Comparison of ENCODE assay signal across 10 cellular contexts in genomic region chr5:50501510-50502209, GRCh38.
DNase-seq lines count a peak whose midpoint lies in the region; ATAC-seq and TF ChIP-seq lines count a peak whose summit lies in the region.
"Had no signal": no experiment of that assay in that cellular context is flagged by ENCODE, and none has a peak within 500 bp of the region (broad histone marks: within the 10 kb centered on the region; RNA-seq: fewer than 3 reads in every experiment).

No MANE protein-coding gene starts in this region.

- no peak for TF ChIP-seq POLR2A in esophagus squamous epithelium (IDR thresholded peaks at IDR 0.05)

- H3K4me2 ChIP-seq in BLaER1 = peak overlapping the region; percentile 76

- peak overlapping the region; percentile 86 for H3K27ac ChIP-seq in BLaER1
- no peak overlapping the region for H3K27ac ChIP-seq in esophagus squamous epithelium

- ATAC-seq in GM19351 (IDR thresholded peaks at IDR 0.05; ENCODE audit: unreplicated experiment) (peak; percentile 99), HG03139 (IDR thresholded peaks at IDR 0.05; ENCODE audit: unreplicated experiment) (peak; percentile 98)
- ATAC-seq: Right ventricle myocardium inferior had no signal

- intact Hi-C loops in esophagus squamous epithelium (cut with DNase I) = no loop called here

- DNase-seq in T-helper 2 cell treated with Interferon-gamma antibody and Interleukin-4, amounts not matched to agents 5 μg/mL and 100 μg/mL, for 36 hours (ENCODE audit: low spot score) = no peak
- DNase-seq in T1000 (lab: John Stamatoyannopoulos, UW) (no peak), NCI-H2171 treated with DMSO at 0.1 percent for 48 hours (lab: John Stamatoyannopoulos, UW) (no peak), esophagus squamous epithelium (lab: John Stamatoyannopoulos, UW) (no peak), NCI-H2196 (lab: John Stamatoyannopoulos, UW; ENCODE audit: unreplicated experiment) (no peak)

- H3K36me3 ChIP-seq in BLaER1 = no peaks in the 10 kb centered on the region
- H3K36me3 ChIP-seq in esophagus squamous epithelium = no peaks in the 10 kb centered on the region

- H3K4me1 Mint-ChIP-seq in T-helper 2 cell treated with Interferon-gamma antibody and Interleukin-4, amounts not matched to agents 5 μg/mL and 100 μg/mL, for 36 hours (ENCODE audit: low read depth) = peaks cover 30% of the 10 kb centered on the region

- peak overlapping the region; percentile 12 for H3K4me3 Mint-ChIP-seq in T-helper 2 cell treated with Interferon-gamma antibody and Interleukin-4, amounts not matched to agents 5 μg/mL and 100 μg/mL, for 36 hours

- H3K9ac ChIP-seq in BLaER1 = peak overlapping the region; percentile 64

- WGBS in esophagus squamous epithelium, 2 donors = 35 to 59% methylated on average over 2 of the region's 2 CpGs

- H4K20me1 ChIP-seq in BLaER1 = no peaks in the 10 kb centered on the region

- TF ChIP-seq CTCF in esophagus squamous epithelium (IDR thresholded peaks at IDR 0.05) = no peak

- H3K27ac Mint-ChIP-seq in T-helper 2 cell treated with Interferon-gamma antibody and Interleukin-4, amounts not matched to agents 5 μg/mL and 100 μg/mL, for 36 hours = peak overlapping the region; percentile 16
- H3K27ac Mint-ChIP-seq: progenitor cell of endocrine pancreas had no signal

- peaks cover 30% of the 10 kb centered on the region for H3K9me3 Mint-ChIP-seq in T-helper 2 cell treated with Interferon-gamma antibody and Interleukin-4, amounts not matched to agents 5 μg/mL and 100 μg/mL, for 36 hours

- peaks cover 26% of the 10 kb centered on the region for H3K9me3 ChIP-seq in BLaER1
- H3K9me3 ChIP-seq in esophagus squamous epithelium = no peaks in the 10 kb centered on the region

- peaks cover 27% of the 10 kb centered on the region for H3K4me1 ChIP-seq in BLaER1
- no peaks in the 10 kb centered on the region for H3K4me1 ChIP-seq in esophagus squamous epithelium

- peaks cover 41% of the 10 kb centered on the region for H3K36me3 Mint-ChIP-seq in T-helper 2 cell treated with Interferon-gamma antibody and Interleukin-4, amounts not matched to agents 5 μg/mL and 100 μg/mL, for 36 hours (ENCODE audit: low read depth)

- H3K4me3 ChIP-seq in BLaER1 (peak overlapping the region; percentile 48; the same call in 1 of the 2 replicates), esophagus squamous epithelium (no peak overlapping the region)

- peaks cover 22% of the 10 kb centered on the region for H3K27me3 Mint-ChIP-seq in T-helper 2 cell treated with Interferon-gamma antibody and Interleukin-4, amounts not matched to agents 5 μg/mL and 100 μg/mL, for 36 hours (ENCODE audit: low read depth)
- H3K27me3 Mint-ChIP-seq: progenitor cell of endocrine pancreas had no signal

- H3K27me3 ChIP-seq in BLaER1 (no peaks in the 10 kb centered on the region), esophagus squamous epithelium (no peaks in the 10 kb centered on the region)
